13 cellular contexts compared by ENCODE assay signal in genomic region chr4:59570850-59571476, GRCh38.
A peak's percentile ranks its signal among the peaks of the same experiment; 100 is the strongest.
DNase-seq lines count a peak whose midpoint lies in the region; ATAC-seq and TF ChIP-seq lines count a peak whose summit lies in the region.
"Had no signal": no experiment of that assay in that cellular context is flagged by ENCODE, and none has a peak within 500 bp of the region (broad histone marks: within the 10 kb centered on the region; RNA-seq: fewer than 3 reads in every experiment).

No MANE protein-coding gene starts in this region.

- no peaks in the 10 kb centered on the region for H3K9me3 ChIP-seq in SU-DHL-6 (ENCODE audit: insufficient read depth, low read length)
- no peaks in the 10 kb centered on the region for H3K9me3 ChIP-seq in effector memory CD4-positive, alpha-beta T cell (ENCODE audit: control insufficient read depth, low read length)
- H3K9me3 ChIP-seq: ovary had no signal

- no peaks in the 10 kb centered on the region for H3K36me3 ChIP-seq in SU-DHL-6 (ENCODE audit: low read length)
- no peaks in the 10 kb centered on the region for H3K36me3 ChIP-seq in effector memory CD4-positive, alpha-beta T cell (ENCODE audit: control insufficient read depth, insufficient read depth, low read length)
- H3K36me3 ChIP-seq: ovary had no signal

- no peaks in the 10 kb centered on the region for H3K27me3 ChIP-seq in SU-DHL-6 (ENCODE audit: low read length)
- H3K27me3 ChIP-seq in effector memory CD4-positive, alpha-beta T cell (replicated peaks; ENCODE audit: control insufficient read depth, insufficient read depth, low read length, poor library complexity, severe bottlenecking): no peaks in the 10 kb centered on the region
- H3K27me3 ChIP-seq: ovary had no signal

- DNase-seq in HPDE6-E6E7 (ENCODE audit: extremely low spot score): no peak
- DNase-seq in effector memory CD4-positive, alpha-beta T cell: no peak
- no peak for DNase-seq in caudate nucleus (lab: John Stamatoyannopoulos, UW)
- no peak for DNase-seq in stimulated activated CD4-positive, alpha-beta T cell treated with anti-CD3 and anti-CD28 coated beads, Interleukin-15, amount 100 ng/mL, for 24 hours
- DNase-seq: CD4-positive, alpha-beta T cell; GF-D8; NCI-H187; ovary had no signal

- H2AFZ ChIP-seq in SU-DHL-6 (ENCODE audit: low read depth, low read length, severe bottlenecking): no peak overlapping the region

- H3K9me2 ChIP-seq in SU-DHL-6 (replicated peaks; ENCODE audit: insufficient read depth, low read length): no peaks in the 10 kb centered on the region

- H3K27ac ChIP-seq in SU-DHL-6 (ENCODE audit: low read depth, low read length): no peak overlapping the region
- H3K27ac ChIP-seq in effector memory CD4-positive, alpha-beta T cell (ENCODE audit: insufficient read depth, low read length, poor library complexity, severe bottlenecking): no peak overlapping the region
- H3K27ac ChIP-seq in caudate nucleus (ENCODE audit: low read depth, low read length): no peak overlapping the region
- H3K27ac ChIP-seq: ovary had no signal

- no peaks in the 10 kb centered on the region for H3K4me1 ChIP-seq in effector memory CD4-positive, alpha-beta T cell (ENCODE audit: control insufficient read depth, insufficient read depth, low read length, poor library complexity, severe bottlenecking)

- H3K4me3 ChIP-seq in SU-DHL-6 (ENCODE audit: insufficient read depth, low read length, poor library complexity, severe bottlenecking): no peak overlapping the region
- no peak overlapping the region for H3K4me3 ChIP-seq in effector memory CD4-positive, alpha-beta T cell (ENCODE audit: insufficient read depth, low read depth, low read length, poor library complexity, severe bottlenecking)
- H3K4me3 ChIP-seq: ovary had no signal

- H3K9ac ChIP-seq in SU-DHL-6 (ENCODE audit: low read length): no peak overlapping the region

- no peaks in the 10 kb centered on the region for H3K79me2 ChIP-seq in SU-DHL-6 (ENCODE audit: insufficient read depth, low read length)

- ATAC-seq in GM18909 (IDR thresholded peaks at IDR 0.05; ENCODE audit: poor library complexity, unreplicated experiment) (peak; percentile 99), GM21619 (IDR thresholded peaks at IDR 0.05; ENCODE audit: unreplicated experiment) (peak; percentile 54), HG03159 (IDR thresholded peaks at IDR 0.05; ENCODE audit: unreplicated experiment) (peak; percentile 77)
- ATAC-seq: stimulated activated memory B cell treated with anti-CD40 and anti-IgM and Interleukin-4, amounts not matched to agents 10 μg/mL and 1 μg/mL and 100 μg/mL, for 72 hours had no signal

- peak overlapping the region; percentile 7 for H3K4me2 ChIP-seq in SU-DHL-6 (ENCODE audit: low read depth, low read length, poor library complexity, severe bottlenecking)

- no peaks in the 10 kb centered on the region for H3F3A ChIP-seq in SU-DHL-6 (ENCODE audit: insufficient read depth)

- TF ChIP-seq CTCF in SU-DHL-6 (IDR thresholded peaks at IDR 0.05; ENCODE audit: insufficient read depth, low read length, poor library complexity, severe bottlenecking): no peak

- H4K20me1 ChIP-seq in SU-DHL-6 (ENCODE audit: low read depth, low read length): no peaks in the 10 kb centered on the region
